In genomic region chr20:58700121-58700780, GRCh38 we compare ENCODE assay signal across 16 cellular contexts. TPM values are rescaled to one million over a fixed set of nuclear protein-coding genes. Genes with fewer than 3 reads are reported as not detected.
DNase-seq lines count a peak whose midpoint lies in the region; ATAC-seq, FAIRE-seq and TF ChIP-seq lines count a peak whose summit lies in the region.
"Had no signal": no experiment of that assay in that cellular context is flagged by ENCODE, and none has a peak within 500 bp of the region (broad histone marks: within the 10 kb centered on the region; RNA-seq: fewer than 3 reads in every experiment).

No MANE protein-coding gene starts in this region.

- H3K23ac ChIP-seq in H1 (ENCODE audit: insufficient read length), result no peak overlapping the region

- no peak overlapping the region for H3K4me3 Mint-ChIP-seq in progenitor cell of endocrine pancreas (ENCODE audit: low read depth)
- H3K4me3 Mint-ChIP-seq: CD14-positive monocyte had no signal

- TF ChIP-seq RAD21 in H1 (IDR thresholded peaks at IDR 0.05 in 1 of 2, conservative IDR thresholded peaks at IDR 0.05 in 1 of 2; ENCODE audit: low read depth in 2 of 2, low read length in 2 of 2), result no peak

- TF ChIP-seq POLR2A in H1 (IDR thresholded peaks at IDR 0.05; ENCODE audit: control extremely low read depth in 1 of 2, low read depth in 2 of 2, low read length in 2 of 2) (no peak), esophagus squamous epithelium (IDR thresholded peaks at IDR 0.05) (no peak)

- no peak overlapping the region for H2BK15ac ChIP-seq in H1 (ENCODE audit: low read length)

- no peak overlapping the region for H3K9ac ChIP-seq in H1 (replicated peaks in 1 of 4; ENCODE audit: extremely low read depth in 1 of 4, low read depth in 3 of 4, low read length in 3 of 4)

- no peak overlapping the region for H3K14ac ChIP-seq in H1 (ENCODE audit: insufficient read length)

- TF ChIP-seq EP300 in H1 (IDR thresholded peaks at IDR 0.05; ENCODE audit: borderline replicate concordance in 1 of 2, low read depth in 2 of 2, low read length in 2 of 2), result no peak

- intact Hi-C loops in esophagus squamous epithelium (cut with DNase I), result no loop called here

- no peak overlapping the region; the same call in 1 of the 2 replicates for H3K18ac ChIP-seq in H1 (ENCODE audit: extremely low read depth, low read length)

- CTCF ChIA-PET in H1 (lab: Charles Lee; ENCODE audit: partially characterized antibody), result interaction anchor here (0.8 to 1.4 kb wide), 3 partner anchors 12 to 90 kb away, joined by 3 to 4 read pairs (median 3); no protein-coding TSS in a partner anchor

- H3K27ac ChIP-seq in H1 (ENCODE audit: low read depth, low read length) (no peak overlapping the region), esophagus squamous epithelium (peak overlapping the region in 2 of 4 donors; percentile 39 to 49)

- H3K4ac ChIP-seq in H1 (replicated peaks; ENCODE audit: insufficient read length, low read depth, low read length), result no peak overlapping the region

- peak overlapping the region; percentile 66 for H4K91ac ChIP-seq in H1 (replicated peaks; ENCODE audit: insufficient read length, low read length)

- ATAC-seq in HG02938 (IDR thresholded peaks at IDR 0.05; ENCODE audit: unreplicated experiment), result no peak

- peaks cover 0 to 3% of the 10 kb centered on the region in 2 experiments; a peak in 1 of 4 replicates for H3K9me3 ChIP-seq in H1 (ENCODE audit: insufficient read depth in 2 of 2, low read depth in 1 of 2, low read length in 1 of 2)
- H3K9me3 ChIP-seq in esophagus squamous epithelium, result no peaks in the 10 kb centered on the region

- no peaks in the 10 kb centered on the region for H3K23me2 ChIP-seq in H1 (ENCODE audit: low read depth, low read length)

- no peak overlapping the region; the same call in 1 of the 2 replicates for H4K8ac ChIP-seq in H1 (ENCODE audit: extremely low read depth, insufficient read depth, low read length)

- H2BK12ac ChIP-seq in H1 (ENCODE audit: low read depth, low read length), result no peak overlapping the region

- H3K79me1 ChIP-seq in H1 (ENCODE audit: low read depth, low read length), result no peaks in the 10 kb centered on the region

- H3K36me3 Mint-ChIP-seq in progenitor cell of endocrine pancreas (ENCODE audit: insufficient read depth), result peaks cover 31% of the 10 kb centered on the region

- H3K27me3 ChIP-seq in H1 (replicated peaks in 1 of 4; ENCODE audit: control insufficient read depth in 3 of 4, extremely low read depth in 1 of 4, insufficient read depth in 3 of 4, low read length in 3 of 4), result no peaks in the 10 kb centered on the region
- no peaks in the 10 kb centered on the region for H3K27me3 ChIP-seq in esophagus squamous epithelium

- H3K56ac ChIP-seq in H1 (replicated peaks; ENCODE audit: insufficient read length, low read depth, low read length), result no peak overlapping the region

- H4K5ac ChIP-seq in H1 (ENCODE audit: insufficient read length, low read depth, low read length), result no peak overlapping the region

- H3K36me3 ChIP-seq in H1 (ENCODE audit: control insufficient read depth in 2 of 4, insufficient read depth in 4 of 4, low read length in 3 of 4) (peaks cover 13 to 52% (median 23%) of the 10 kb centered on the region in 4 experiments), esophagus squamous epithelium (peaks cover 23 to 100% (median 31%) of the 10 kb centered on the region in 3 donors)

- no peak overlapping the region for H2AK5ac ChIP-seq in H1 (ENCODE audit: low read depth, low read length)

- H2BK20ac ChIP-seq in H1 (ENCODE audit: low read length), result no peak overlapping the region

- peak overlapping the region; percentile 78 for H3K27ac Mint-ChIP-seq in progenitor cell of endocrine pancreas

- no peak overlapping the region for H2BK120ac ChIP-seq in H1 (replicated peaks; ENCODE audit: low read depth, low read length)

- TF ChIP-seq CTCF in H1 (IDR thresholded peaks at IDR 0.05; ENCODE audit: control extremely low read depth in 1 of 3, insufficient read depth in 1 of 3, low read depth in 1 of 3, low read length in 3 of 3), result no peak
- TF ChIP-seq CTCF in progenitor cell of endocrine pancreas (IDR thresholded peaks at IDR 0.05; ENCODE audit: unreplicated experiment), result no peak
- TF ChIP-seq CTCF in esophagus squamous epithelium (IDR thresholded peaks at IDR 0.05), result no peak

- no peak overlapping the region for H2AFZ ChIP-seq in H1 (ENCODE audit: low read length)

- no peak overlapping the region for H3K4me2 ChIP-seq in H1 (ENCODE audit: insufficient read depth in 1 of 2, low read depth in 2 of 2, low read length in 2 of 2)

- H2BK5ac ChIP-seq in H1 (ENCODE audit: low read depth, low read length), result peak overlapping the region; percentile 49; the same call in 1 of the 2 replicates

- POLR2A ChIA-PET in H1 (lab: Charles Lee; ENCODE audit: partially characterized antibody), result interaction anchor here (0.6 to 16.8 kb wide), 15 partner anchors 11 to 174 kb away, joined by 3 to 188 read pairs (median 4); partner anchors contain the start of genes GNAS-AS1 and STX16

- H4K20me1 ChIP-seq in H1 (replicated peaks in 1 of 2; ENCODE audit: control insufficient read depth in 1 of 2, insufficient read depth in 2 of 2, low read length in 2 of 2), result peaks cover 2 to 3% of the 10 kb centered on the region in 2 experiments

- no peaks in the 10 kb centered on the region for H3K27me3 Mint-ChIP-seq in progenitor cell of endocrine pancreas

- no peaks in the 10 kb centered on the region for H3K4me1 Mint-ChIP-seq in progenitor cell of endocrine pancreas (ENCODE audit: low read depth)
- H3K4me1 Mint-ChIP-seq: CD14-positive monocyte had no signal

- H3K4me3 ChIP-seq in H1 (ENCODE audit: extremely low read depth in 1 of 4, insufficient read depth in 2 of 4, low read depth in 3 of 4, low read length in 4 of 4) (no peak overlapping the region), esophagus squamous epithelium (no peak overlapping the region)

- FAIRE-seq in HTR-8/SVneo (lab: Jason Lieb, UNC) (peak; percentile 88), H1 (lab: Jason Lieb, UNC) (no peak)
- FAIRE-seq: kidney had no signal

- no peaks in the 10 kb centered on the region for H3K79me2 ChIP-seq in H1 (ENCODE audit: control insufficient read depth in 1 of 2, insufficient read depth in 2 of 2, low read length in 2 of 2)

- H3K9me3 Mint-ChIP-seq in progenitor cell of endocrine pancreas (ENCODE audit: low read depth), result no peaks in the 10 kb centered on the region

- H3K4me1 ChIP-seq in H1 (replicated peaks in 1 of 4; ENCODE audit: control insufficient read depth in 3 of 4, insufficient read depth in 4 of 4, low read length in 3 of 4) (peaks cover 0 to 7% (median 1%) of the 10 kb centered on the region in 4 experiments; a peak in 3 of 7 replicates), esophagus squamous epithelium (no peaks in the 10 kb centered on the region)

- DNase-seq in AG08396 (ENCODE audit: low spot score) (peak; percentile 74), HTR-8/SVneo (ENCODE audit: insufficient read length, low spot score) (no peak), H1 (ENCODE audit: low read depth in 1 of 2, low spot score in 2 of 2) (no peak), progenitor cell of endocrine pancreas (ENCODE audit: low spot score, unreplicated experiment) (no peak), esophagus squamous epithelium (lab: John Stamatoyannopoulos, UW) (no peak), hypothalamus (lab: John Stamatoyannopoulos, UW) (no peak), OCI-M2 (lab: John Stamatoyannopoulos, UW; ENCODE audit: unreplicated experiment) (no peak)
- DNase-seq: activated CD4-positive, alpha-beta T cell treated with anti-CD3 and anti-CD28 coated beads for 4 hours; dermis blood vessel endothelial cell; foreskin fibroblast; GOT3; MM.1S; stimulated activated CD4-positive, alpha-beta T cell treated with anti-CD3 and anti-CD28 coated beads, Interleukin-2, amount 100 ng/mL, for 48 hours had no signal

- 84% methylated on average over 11 of the region's 11 CpGs; no CpG with 5 or more reads in 1 of the 2 experiments for WGBS in H1 (ENCODE audit: extremely low coverage in 1 of 2, insufficient coverage in 1 of 2, insufficient read length in 1 of 2, insufficient replicate concordance in 2 of 2, low coverage in 1 of 2, low lambda C conversion rate in 2 of 2, missing lambda C conversion rate in 1 of 2), 2 experiments
- 83 to 85% methylated on average over 8 to 11 of the region's 11 CpGs for WGBS in esophagus squamous epithelium, 2 donors

TF ChIP-seq in H1, 55 proteins besides CTCF, POLR2A, EP300 and RAD21 (continues in another document):
- TF ChIP-seq RFX5 (IDR thresholded peaks at IDR 0.05; ENCODE audit: borderline replicate concordance, low read depth, low read length), result no peak

RNA-seq across cellular contexts. Expression of gene NPEPL1, which starts 7.7 kb away (rescaled TPM):
- total RNA-seq in H1 (2021; fragmentation: NEBNext Ultra II Directional; extraction: Animal tissue kit (Norgen Biotek cat#: 25700)), result 26.7 and 26.8 TPM in 2 replicates
- 12.4 and 26.3 TPM in 2 replicates for polyA plus RNA-seq in H1 (2011; rRNA removed)
- polyA plus RNA-seq in H1 (2011; cell fraction: cytosol; rRNA removed), result 20.2 TPM
- polyA plus RNA-seq in H1 (2011; cell fraction: nucleus; rRNA removed), result 166 TPM
- polyA plus RNA-seq in H1 (2012, experiment 1 of 2), result 30.4 to 43.7 TPM (median 40.6 TPM) in 4 replicates
- 20.7 TPM for polyA plus RNA-seq in H1 (2012, experiment 2 of 2)
- polyA plus RNA-seq in H1 (2013, experiment 1 of 2), result 16.9 TPM
- polyA plus RNA-seq in H1 (2013, experiment 2 of 2), result 14.3 TPM
- polyA minus RNA-seq in H1 (2011; rRNA and poly(A)+ RNA removed), result 7.0 and 9.4 TPM in 2 replicates
- 9.7 TPM for polyA minus RNA-seq in H1 (2011; cell fraction: cytosol; rRNA and poly(A)+ RNA removed)
- 37.9 TPM for polyA minus RNA-seq in H1 (2011; cell fraction: nucleus; rRNA and poly(A)+ RNA removed)
- 55.4 and 56.3 TPM in 2 replicates for total RNA-seq in progenitor cell of endocrine pancreas
- total RNA-seq in esophagus squamous epithelium, result 10 to 100 TPM; 16.7 to 36.0 (median 21.0) TPM

RNA-seq across cellular contexts. Expression of gene STX16, which starts 49.2 kb away (rescaled TPM):
- total RNA-seq in H1 (2021; fragmentation: NEBNext Ultra II Directional; extraction: Animal tissue kit (Norgen Biotek cat#: 25700)), result 61.6 and 64.4 TPM in 2 replicates
- polyA plus RNA-seq in H1 (2011; rRNA removed), result 45.2 and 45.3 TPM in 2 replicates
- polyA plus RNA-seq in H1 (2011; cell fraction: cytosol; rRNA removed), result 87.2 TPM
- polyA plus RNA-seq in H1 (2011; cell fraction: nucleus; rRNA removed), result 65.1 TPM
- 67.7 to 88.0 TPM (median 78.0 TPM) in 4 replicates for polyA plus RNA-seq in H1 (2012, experiment 1 of 2)
- polyA plus RNA-seq in H1 (2012, experiment 2 of 2), result 9.0 TPM
- polyA plus RNA-seq in H1 (2013, experiment 1 of 2), result 60.8 TPM
- 50.5 TPM for polyA plus RNA-seq in H1 (2013, experiment 2 of 2)
- polyA minus RNA-seq in H1 (2011; rRNA and poly(A)+ RNA removed), result 45.0 and 48.5 TPM in 2 replicates
- 32.7 TPM for polyA minus RNA-seq in H1 (2011; cell fraction: cytosol; rRNA and poly(A)+ RNA removed)
- polyA minus RNA-seq in H1 (2011; cell fraction: nucleus; rRNA and poly(A)+ RNA removed), result 46.7 TPM
- total RNA-seq in progenitor cell of endocrine pancreas, result 78.8 and 85.6 TPM in 2 replicates
- total RNA-seq in esophagus squamous epithelium, result 10 to 100 TPM; 29.6 to 49.2 (median 32.8) TPM
